ENCODE assay signal across 1 cellular context in the genomic region with DNA sequence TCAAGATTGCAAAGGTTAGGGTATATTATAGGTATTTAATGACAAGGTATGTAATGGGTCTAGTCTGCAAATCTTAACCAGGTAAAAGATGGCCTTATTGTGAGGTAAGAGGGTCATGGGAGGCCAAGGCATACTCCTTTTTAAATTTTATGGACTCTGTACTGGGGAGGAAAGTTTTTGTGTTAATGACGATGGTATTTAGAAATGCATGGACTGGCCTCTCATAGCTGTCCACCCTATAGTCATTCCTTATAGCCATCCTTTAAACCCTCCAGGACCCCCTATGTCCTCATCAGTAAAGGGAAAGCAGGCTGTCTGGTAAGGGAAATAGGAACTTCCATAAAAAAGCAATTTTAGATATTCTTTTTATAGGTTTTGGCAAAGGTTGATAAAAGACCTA.
TF ChIP-seq lines count a peak whose summit lies in the region.

No MANE protein-coding gene starts in this region.

TF ChIP-seq in endothelial cell of umbilical vein, 7 proteins besides CTCF, POLR2A, EP300 and RAD21:
- no peak for TF ChIP-seq FOS (IDR thresholded peaks at IDR 0.05; ENCODE audit: borderline replicate concordance, insufficient read depth, low read length)
